ENCODE assay signal across 30 cellular contexts in genomic region chr7:132520591-132520990, GRCh38.
"Had no signal": no experiment of that assay in that cellular context is flagged by ENCODE, and none has a peak within 500 bp of the region (broad histone marks: within the 10 kb centered on the region; RNA-seq: fewer than 3 reads in every experiment).

No MANE protein-coding gene starts in this region.

- DNase-seq: dermis blood vessel endothelial cell; effector memory CD4-positive, alpha-beta T cell; erythroblast; esophagus squamous epithelium; foreskin melanocyte; glutamatergic neuron; heart right ventricle; hypothalamus; islet precursor cell; kidney glomerular epithelial cell; left colon; left ventricle myocardium superior; lower lobe of right lung; occipital lobe; ovary; right lobe of liver; stimulated activated CD4-positive, alpha-beta T cell treated with anti-CD3 and anti-CD28 coated beads, Interleukin-12 subunit alpha, Interleukin-12 subunit beta, amount 100 ng/mL, for 4 hours; stimulated activated CD4-positive, alpha-beta T cell treated with anti-CD3 and anti-CD28 coated beads, Interleukin-1b, Interleukin-23, amount 100 ng/mL, for 48 hours; stimulated activated CD4-positive, alpha-beta T cell treated with anti-CD3 and anti-CD28 coated beads, Interleukin-4, amount 100 ng/mL, for 1 hour; stimulated activated CD8-positive, alpha-beta memory T cell treated with anti-CD3 and anti-CD28 coated beads, Interleukin-4, amount 100 ng/mL, for 48 hours; stimulated activated naive CD4-positive, alpha-beta T cell; stimulated activated naive CD8-positive, alpha-beta T cell treated with anti-CD3 and anti-CD28 coated beads, Interleukin-15, amount 100 ng/mL, for 72 hours; transverse colon; upper lobe of right lung; uterus had no signal

- H3K4me1 ChIP-seq: esophagus squamous epithelium, right lobe of liver, suprapubic skin had no signal

- H3K9me3 Mint-ChIP-seq: immature natural killer cell; naive thymus-derived CD8-positive, alpha-beta T cell; stimulated activated naive CD8-positive, alpha-beta T cell treated with anti-CD3 and anti-CD28 coated beads, Interleukin-15, amount 100 ng/mL, for 72 hours had no signal

- H3K9me3 ChIP-seq: esophagus squamous epithelium, heart right ventricle, lower lobe of right lung, ovary, right lobe of liver, suprapubic skin, transverse colon, upper lobe of right lung, uterus had no signal

- H3K4me3 Mint-ChIP-seq: naive thymus-derived CD8-positive, alpha-beta T cell; stimulated activated naive CD8-positive, alpha-beta T cell treated with anti-CD3 and anti-CD28 coated beads, Interleukin-15, amount 100 ng/mL, for 72 hours had no signal

- H3K27ac ChIP-seq: coronary artery, esophagus squamous epithelium, heart right ventricle, lower lobe of right lung, ovary, right lobe of liver, suprapubic skin, transverse colon, upper lobe of right lung, uterus had no signal

- H3K27me3 ChIP-seq: heart right ventricle, ovary, right lobe of liver, suprapubic skin, transverse colon, upper lobe of right lung, uterus had no signal

- H3K4me3 ChIP-seq: coronary artery, esophagus squamous epithelium, heart right ventricle, lower lobe of right lung, ovary, right lobe of liver, smooth muscle cell, suprapubic skin, transverse colon, upper lobe of right lung, uterus had no signal

- H3K36me3 ChIP-seq: esophagus squamous epithelium, heart right ventricle, lower lobe of right lung, ovary, right lobe of liver, suprapubic skin, transverse colon, upper lobe of right lung, uterus had no signal

- H3K27me3 Mint-ChIP-seq: naive thymus-derived CD8-positive, alpha-beta T cell; stimulated activated naive CD8-positive, alpha-beta T cell treated with anti-CD3 and anti-CD28 coated beads, Interleukin-15, amount 100 ng/mL, for 72 hours had no signal

- H3K36me3 Mint-ChIP-seq: naive thymus-derived CD8-positive, alpha-beta T cell had no signal

- H3K4me2 ChIP-seq: smooth muscle cell had no signal
